ENCODE assay signal across 11 cellular contexts in genomic region chr1:227299238-227299637, GRCh38. TPM values are rescaled to one million over a fixed set of nuclear protein-coding genes. Genes with fewer than 3 reads are reported as not detected.
A peak's percentile ranks its signal among the peaks of the same experiment; 100 is the strongest.
DNase-seq lines count a peak whose midpoint lies in the region; ATAC-seq and TF ChIP-seq lines count a peak whose summit lies in the region.
"Had no signal": no experiment of that assay in that cellular context is flagged by ENCODE, and none has a peak within 500 bp of the region (broad histone marks: within the 10 kb centered on the region; RNA-seq: fewer than 3 reads in every experiment).

No MANE protein-coding gene starts in this region.

- intact Hi-C loops in PC-9 (cut with micrococcal nuclease; ENCODE audit: unreplicated experiment) (no loop called here), dorsolateral prefrontal cortex (cut with DNase I) (no loop called here)

- H3K27ac Mint-ChIP-seq in mesothelial cell of epicardium, result peak overlapping the region; percentile 80
- H3K27ac Mint-ChIP-seq in activated naive CD4-positive, alpha-beta T cell treated with anti-CD3 and anti-CD28 coated beads, Interleukin-2, amount 50 U/mL, for 72 hours, result no peak overlapping the region
- H3K27ac Mint-ChIP-seq: activated CD4-positive, alpha-beta memory T cell treated with anti-CD3 and anti-CD28 coated beads for 36 hours had no signal

- ATAC-seq in activated naive CD4-positive, alpha-beta T cell treated with anti-CD3 and anti-CD28 coated beads, Interleukin-2, amount 50 U/mL, for 72 hours, result no peak

- peaks cover 7% of the 10 kb centered on the region; the same call in 1 of the 2 replicates for H3K9me3 ChIP-seq in PC-9 (ENCODE audit: insufficient read depth, low read depth)

- H3K9me2 ChIP-seq in PC-9 (ENCODE audit: insufficient read depth), result no peaks in the 10 kb centered on the region

- CTCF ChIA-PET in PC-9 (lab: Charles Lee), result interaction anchor here (0.6 to 0.8 kb wide), 3 partner anchors 138 to 1033 kb away, joined by 3 read pairs; no protein-coding TSS in a partner anchor

- H3K4me3 ChIP-seq in PC-9, result peak overlapping the region; percentile 34
- peak overlapping the region in 13 of 59 donors; percentile 0 to 41 (median 7) for H3K4me3 ChIP-seq in dorsolateral prefrontal cortex

- peaks cover 11% of the 10 kb centered on the region for H3K9me3 Mint-ChIP-seq in mesothelial cell of epicardium
- no peaks in the 10 kb centered on the region for H3K9me3 Mint-ChIP-seq in activated naive CD4-positive, alpha-beta T cell treated with anti-CD3 and anti-CD28 coated beads, Interleukin-2, amount 50 U/mL, for 72 hours
- H3K9me3 Mint-ChIP-seq: activated CD4-positive, alpha-beta memory T cell treated with anti-CD3 and anti-CD28 coated beads for 36 hours had no signal

- H3K27ac ChIP-seq in PC-9, result peak overlapping the region; percentile 91
- H3K27ac ChIP-seq in dorsolateral prefrontal cortex, result peak overlapping the region in 47 of 59 donors; percentile 1 to 76 (median 41)
- H3K27ac ChIP-seq: C4-2B had no signal

- no TSS peak for BruUV-seq in PC-9 (replicated peaks; lab: Mats Ljungman, UMichigan)

- peak overlapping the region; percentile 69 for H3K4me2 ChIP-seq in PC-9

- peaks cover 16% of the 10 kb centered on the region for H3K4me1 Mint-ChIP-seq in mesothelial cell of epicardium

- DNase-seq in AG08395 (ENCODE audit: low spot score) (peak; percentile 36), PC-9 (peak in 1 of 2 experiments; percentile 64), dorsolateral prefrontal cortex (no peak), mesothelial cell of epicardium (ENCODE audit: low spot score in 2 of 2, unreplicated experiment in 2 of 2) (no peak), NCI-H524 treated with DMSO at 0.1 percent for 48 hours (lab: John Stamatoyannopoulos, UW) (no peak), NCI-H2029 (lab: John Stamatoyannopoulos, UW) (no peak)
- DNase-seq in activated T-cell treated with anti-CD3 and anti-CD28 coated beads, Interleukin-2, amount 50 U/mL, for 48 hours, result no peak
- DNase-seq in activated naive CD4-positive, alpha-beta T cell treated with anti-CD3 and anti-CD28 coated beads, Interleukin-2, amount 50 U/mL, for 72 hours (ENCODE audit: low spot score in 2 of 2), result no peak
- DNase-seq: activated CD4-positive, alpha-beta memory T cell treated with anti-CD3 and anti-CD28 coated beads for 36 hours; nucleus accumbens had no signal

- TF ChIP-seq CTCF in PC-9 (conservative IDR thresholded peaks at IDR 0.05) (no peak), dorsolateral prefrontal cortex (IDR thresholded peaks at IDR 0.05 in 54 of 56, conservative IDR thresholded peaks at IDR 0.05 in 2 of 56; ENCODE audit: low read depth in 1 of 56, partially characterized antibody in 56 of 56) (no peak), mesothelial cell of epicardium (IDR thresholded peaks at IDR 0.05; ENCODE audit: unreplicated experiment) (no peak)

- H3K27me3 ChIP-seq in PC-9 (ENCODE audit: insufficient read depth, low read depth) (no peaks in the 10 kb centered on the region), dorsolateral prefrontal cortex (no peaks in the 10 kb centered on the region)

- H3K4me1 ChIP-seq in PC-9 (replicated peaks; ENCODE audit: insufficient read depth), result peaks cover 25% of the 10 kb centered on the region

- H3F3A ChIP-seq in PC-9 (ENCODE audit: insufficient read depth, low read depth), result peaks cover 15% of the 10 kb centered on the region; the same call in 1 of the 2 replicates

- no peak overlapping the region for H3K4me3 Mint-ChIP-seq in mesothelial cell of epicardium
- H3K4me3 Mint-ChIP-seq: activated CD4-positive, alpha-beta memory T cell treated with anti-CD3 and anti-CD28 coated beads for 36 hours had no signal

- no peaks in the 10 kb centered on the region for H4K20me1 ChIP-seq in PC-9 (ENCODE audit: insufficient read depth)

- H2AFZ ChIP-seq in PC-9, result no peak overlapping the region

- no peaks in the 10 kb centered on the region for H3K27me3 Mint-ChIP-seq in mesothelial cell of epicardium (ENCODE audit: low read depth)

- H3K79me2 ChIP-seq in PC-9 (ENCODE audit: low read depth), result peaks cover 86% of the 10 kb centered on the region

- H3K36me3 ChIP-seq in PC-9 (ENCODE audit: low read depth), result no peaks in the 10 kb centered on the region

- H3K36me3 Mint-ChIP-seq in mesothelial cell of epicardium, result no peaks in the 10 kb centered on the region
- no peaks in the 10 kb centered on the region for H3K36me3 Mint-ChIP-seq in activated naive CD4-positive, alpha-beta T cell treated with anti-CD3 and anti-CD28 coated beads, Interleukin-2, amount 50 U/mL, for 72 hours
- H3K36me3 Mint-ChIP-seq: activated CD4-positive, alpha-beta memory T cell treated with anti-CD3 and anti-CD28 coated beads for 36 hours had no signal

- POLR2A ChIA-PET in PC-9 (lab: Charles Lee; ENCODE audit: unreplicated experiment), result interaction anchor here (0.6 to 0.9 kb wide), 2 partner anchors 19 to 20 kb away, joined by 3 to 5 read pairs; no protein-coding TSS in a partner anchor

RNA-seq across cellular contexts. Expression of gene CDC42BPA, which starts 19.1 kb away (rescaled TPM):
- total RNA-seq in PC-9 (2021) (45.5 and 47.5 TPM in 2 replicates), dorsolateral prefrontal cortex (100 to 1,000 TPM in 119 of 120 experiments, 10 to 100 TPM in 1; 97.5 to 158 (median 125) TPM), mesothelial cell of epicardium (36.8 to 44.4 TPM (median 43.2 TPM) in 3 replicates)
- 1 to 10 TPM in 1 of 2 donors, under 1 TPM in 1; 0.87 to 7.3 TPM for total RNA-seq in activated naive CD4-positive, alpha-beta T cell treated with anti-CD3 and anti-CD28 coated beads, Interleukin-2, amount 50 U/mL, for 72 hours
